In the genomic region with DNA sequence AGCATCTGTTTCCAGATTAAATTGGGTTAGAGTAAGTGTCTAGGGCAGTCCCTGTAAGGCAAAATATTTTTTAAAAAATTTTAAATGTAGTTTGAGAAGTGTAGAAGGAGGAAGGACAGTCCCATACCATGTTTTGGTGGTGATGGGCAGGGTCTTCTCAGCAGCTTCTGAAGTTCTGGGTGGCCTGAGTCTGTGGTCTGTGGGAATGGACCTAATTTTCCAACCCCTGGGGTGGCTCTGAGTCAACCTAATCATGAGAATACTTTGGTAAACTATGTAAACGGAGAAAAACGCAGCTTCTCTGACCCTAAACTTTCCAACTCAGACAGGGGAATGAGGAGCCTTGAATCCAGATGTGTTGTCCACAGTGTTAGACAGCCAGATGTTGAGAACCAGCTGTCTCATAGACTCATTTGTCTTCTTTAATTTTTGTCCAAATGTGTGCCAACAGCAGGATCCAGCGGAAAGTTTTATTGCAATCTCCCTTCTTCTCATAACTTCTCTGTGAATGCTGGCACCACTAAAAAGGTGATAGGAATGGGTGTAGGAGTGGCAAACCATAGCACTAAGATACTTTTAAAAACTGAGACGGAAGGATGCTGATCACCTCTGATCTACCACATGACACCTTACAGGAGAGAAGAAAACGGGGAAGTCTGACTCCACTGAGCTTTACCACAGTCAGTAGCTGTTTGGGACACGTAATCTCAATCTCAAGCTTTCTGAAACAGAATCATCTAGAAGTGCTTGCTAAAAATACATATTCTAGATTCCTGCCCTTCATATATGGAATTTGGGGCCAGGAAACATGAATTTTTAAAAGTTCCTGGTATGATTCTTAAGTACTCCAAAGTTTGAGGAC, we compare ENCODE assay signal across 15 cellular contexts.
DNase-seq lines count a peak whose midpoint lies in the region; ATAC-seq, FAIRE-seq and TF ChIP-seq lines count a peak whose summit lies in the region.
"Had no signal": no experiment of that assay in that cellular context is flagged by ENCODE, and none has a peak within 500 bp of the region (broad histone marks: within the 10 kb centered on the region; RNA-seq: fewer than 3 reads in every experiment).

No MANE protein-coding gene starts in this region.

- DNase-seq in SJSA1 (ENCODE audit: low read depth in 1 of 2, low spot score in 2 of 2) (peak; percentile 62 to 63), GM12878 (ENCODE audit: low read depth, low spot score) (no peak), fibroblast of gingiva (ENCODE audit: low read depth) (peak; percentile 30), smooth muscle cell (lab: John Stamatoyannopoulos, UW; ENCODE audit: unreplicated experiment) (no peak), ascending aorta (ENCODE audit: low spot score in 2 of 2) (no peak), osteoblast (ENCODE audit: insufficient read length, low spot score, missing footprints) (no peak)
- DNase-seq in stimulated activated CD4-positive, alpha-beta T cell treated with anti-CD3 and anti-CD28 coated beads, Interleukin-12 subunit alpha, Interleukin-12 subunit beta, amount 100 ng/mL, for 4 hours, result no peak
- DNase-seq: BE2C; CD4-positive, alpha-beta memory T cell; GOT3; H9 had no signal

- H3K27ac ChIP-seq in SJSA1 (peak overlapping the region; percentile 0; the same call in 1 of the 2 replicates), GM12878 (ENCODE audit: control insufficient read depth, insufficient read depth) (no peak overlapping the region), smooth muscle cell (ENCODE audit: low read depth) (no peak overlapping the region), ascending aorta (peak overlapping the region in 1 of 2 donors; percentile 47), osteoblast (ENCODE audit: low read depth, low read length) (no peak overlapping the region)
- H3K27ac ChIP-seq: A549, C4-2B had no signal

- H3K4me2 ChIP-seq in GM12878 (ENCODE audit: control insufficient read depth, insufficient read depth) (no peak overlapping the region), smooth muscle cell (peak overlapping the region; percentile 49), osteoblast (ENCODE audit: insufficient read depth, low read length) (no peak overlapping the region)
- H3K4me2 ChIP-seq: A549 had no signal

- 24% methylated on average over 6 of the region's 6 CpGs for WGBS in GM12878 (ENCODE audit: insufficient coverage, insufficient replicate concordance, low lambda C conversion rate, missing lambda C conversion rate)
- WGBS in smooth muscle cell (ENCODE audit: low lambda C conversion rate), result 63% methylated on average over 6 of the region's 6 CpGs

- CTCF ChIA-PET in GM12878 (lab: Yijun Ruan, JAX), result interaction anchor here (0.6 to 1.5 kb wide), 6 partner anchors 12 to 134 kb away, joined by 3 to 4 read pairs (median 4); no protein-coding TSS in a partner anchor

- H3K79me2 ChIP-seq in GM12878 (ENCODE audit: control insufficient read depth, insufficient read depth, low read length) (no peaks in the 10 kb centered on the region), smooth muscle cell (ENCODE audit: low read depth) (no peaks in the 10 kb centered on the region), osteoblast (ENCODE audit: insufficient read depth, low read length) (no peaks in the 10 kb centered on the region)

- TF ChIP-seq RAD21 in GM12878 (IDR thresholded peaks at IDR 0.05; ENCODE audit: insufficient read depth, low read depth, low read length), result no peak

- ATAC-seq in GM12878, result no peak
- ATAC-seq: A549 had no signal

- H3K27me3 ChIP-seq in SJSA1 (replicated peaks) (no peaks in the 10 kb centered on the region), GM12878 (replicated peaks in 1 of 2; ENCODE audit: control insufficient read depth in 2 of 2, insufficient read depth in 2 of 2, low read length in 1 of 2) (no peaks in the 10 kb centered on the region), smooth muscle cell (ENCODE audit: low read depth) (no peaks in the 10 kb centered on the region), ascending aorta (no peaks in the 10 kb centered on the region), osteoblast (ENCODE audit: insufficient read depth, low read length) (peaks cover 21% of the 10 kb centered on the region)
- H3K27me3 ChIP-seq: BE2C had no signal

- H3K4me3 ChIP-seq in SJSA1, result no peak overlapping the region
- H3K4me3 ChIP-seq in GM12878, result no peak overlapping the region
- H3K4me3 ChIP-seq in smooth muscle cell, result no peak overlapping the region
- no peak overlapping the region for H3K4me3 ChIP-seq in ascending aorta
- H3K4me3 ChIP-seq in osteoblast (ENCODE audit: insufficient read depth, low read length), result no peak overlapping the region
- H3K4me3 ChIP-seq: A549 had no signal

- no peak for FAIRE-seq in GM12878 (lab: Jason Lieb, UNC)
- FAIRE-seq: A549, GM12892, GM19239 had no signal

- peaks cover 5% of the 10 kb centered on the region for H3F3A ChIP-seq in smooth muscle cell (ENCODE audit: low read depth)

- H2AFZ ChIP-seq in GM12878 (ENCODE audit: control insufficient read depth, low read depth, low read length) (no peak overlapping the region), smooth muscle cell (ENCODE audit: low read depth) (no peak overlapping the region), osteoblast (ENCODE audit: low read length) (no peak overlapping the region)

- SMC1A ChIA-PET in GM12878 (lab: Charles Lee; ENCODE audit: uncharacterized antibody, unreplicated experiment), result interaction anchor here (0.6 to 22.8 kb wide), 17 partner anchors 7 to 94 kb away, joined by 3 to 328 read pairs (median 6); no protein-coding TSS in a partner anchor

- intact Hi-C loops in GM12878 (cut with micrococcal nuclease; ENCODE audit: unreplicated experiment), result no loop called here
- intact Hi-C loops in ascending aorta (cut with DNase I), result loop anchor here (10.0 kb wide), 2 partner anchors 249 to 821 kb away; partner anchors contain the start of genes CISD1 and IPMK

- H3K36me3 ChIP-seq in SJSA1, result no peaks in the 10 kb centered on the region
- H3K36me3 ChIP-seq in GM12878 (ENCODE audit: control insufficient read depth in 2 of 2, insufficient read depth in 2 of 2, low read length in 1 of 2), result no peaks in the 10 kb centered on the region
- H3K36me3 ChIP-seq in smooth muscle cell (ENCODE audit: low read depth), result no peaks in the 10 kb centered on the region
- no peaks in the 10 kb centered on the region for H3K36me3 ChIP-seq in ascending aorta
- H3K36me3 ChIP-seq in osteoblast (ENCODE audit: insufficient read depth, low read length), result no peaks in the 10 kb centered on the region
- H3K36me3 ChIP-seq: BE2C had no signal

- no peak for TF ChIP-seq EP300 in GM12878 (IDR thresholded peaks at IDR 0.05; ENCODE audit: borderline replicate concordance in 1 of 2, control insufficient read depth in 1 of 2, low read depth in 2 of 2, low read length in 2 of 2)

- POLR2A ChIA-PET in GM12878 (lab: Charles Lee), result interaction anchor here (0.5 to 1.6 kb wide), 7 partner anchors 13 to 343 kb away, joined by 3 to 6 read pairs (median 4); no protein-coding TSS in a partner anchor

- no peaks in the 10 kb centered on the region for H4K20me1 ChIP-seq in GM12878 (ENCODE audit: control insufficient read depth, insufficient read depth)
- H4K20me1 ChIP-seq in smooth muscle cell (ENCODE audit: low read depth), result no peaks in the 10 kb centered on the region
- no peaks in the 10 kb centered on the region for H4K20me1 ChIP-seq in osteoblast (ENCODE audit: insufficient read depth, low read length)

- H3K4me1 ChIP-seq in SJSA1 (replicated peaks), result peaks cover 53% of the 10 kb centered on the region
- H3K4me1 ChIP-seq in GM12878 (ENCODE audit: control insufficient read depth, insufficient read depth, low read length), result 0 out of 2 replicates have a peak, but pooled peaks cover 3% of the 10 kb centered on the region
- peaks cover 5% of the 10 kb centered on the region for H3K4me1 ChIP-seq in smooth muscle cell (ENCODE audit: low read depth)
- peaks cover 6 to 21% of the 10 kb centered on the region in 2 donors for H3K4me1 ChIP-seq in ascending aorta
- no peaks in the 10 kb centered on the region for H3K4me1 ChIP-seq in osteoblast (ENCODE audit: insufficient read depth, low read length)
- H3K4me1 ChIP-seq: A549 had no signal

- no TSS peak for BruUV-seq in GM12878 (replicated peaks; lab: Mats Ljungman, UMichigan)

- in situ Hi-C loops in GM12878 (cut with MboI), result no loop called here

- TF ChIP-seq CTCF in GM12878 (IDR thresholded peaks at IDR 0.05 in 2 of 3, conservative IDR thresholded peaks at IDR 0.05 in 1 of 3; ENCODE audit: control insufficient read depth in 2 of 3, extremely low read depth in 1 of 3, insufficient read depth in 1 of 3, low read depth in 3 of 3, low read length in 3 of 3), result no peak
- no peak for TF ChIP-seq CTCF in smooth muscle cell (IDR thresholded peaks at IDR 0.05; ENCODE audit: borderline replicate concordance, insufficient read depth, poor library complexity, severe bottlenecking)
- no peak for TF ChIP-seq CTCF in ascending aorta (IDR thresholded peaks at IDR 0.05)
- no peak for TF ChIP-seq CTCF in osteoblast (IDR thresholded peaks at IDR 0.05; ENCODE audit: extremely low read depth, low read depth, low read length)

- no peak for TF ChIP-seq POLR2A in GM12878 (IDR thresholded peaks at IDR 0.05; ENCODE audit: low read depth, low read length)

- no peaks in the 10 kb centered on the region for H3K9me3 ChIP-seq in SJSA1 (replicated peaks)
- H3K9me3 ChIP-seq in GM12878 (replicated peaks; ENCODE audit: control insufficient read depth, insufficient read depth, low read length), result no peaks in the 10 kb centered on the region
- H3K9me3 ChIP-seq in smooth muscle cell (replicated peaks; ENCODE audit: low read depth), result no peaks in the 10 kb centered on the region
- no peaks in the 10 kb centered on the region for H3K9me3 ChIP-seq in ascending aorta
- H3K9me3 ChIP-seq in osteoblast (ENCODE audit: low read depth, low read length), result no peaks in the 10 kb centered on the region
- H3K9me3 ChIP-seq: A549, BE2C had no signal

- no peak overlapping the region for H3K9ac ChIP-seq in GM12878 (ENCODE audit: control insufficient read depth, insufficient read depth, low read length)
- H3K9ac ChIP-seq in smooth muscle cell (ENCODE audit: low read depth), result no peak overlapping the region

- RAD21 ChIA-PET in GM12878 (lab: Charles Lee; ENCODE audit: unreplicated experiment), result interaction anchor here (0.9 to 2.7 kb wide), 13 partner anchors 12 to 134 kb away, joined by 3 to 12 read pairs (median 4); no protein-coding TSS in a partner anchor

TF ChIP-seq in GM12878, 131 proteins besides CTCF, POLR2A, EP300 and RAD21 (continues in another document):
- TF ChIP-seq TCF12 (IDR thresholded peaks at IDR 0.05; ENCODE audit: low read depth, low read length), result no peak
- no peak for TF ChIP-seq POLR2AphosphoS2 (IDR thresholded peaks at IDR 0.05; ENCODE audit: low read depth, low read length)
- no peak for TF ChIP-seq ZZZ3 (IDR thresholded peaks at IDR 0.05; ENCODE audit: control insufficient read depth, insufficient read length, low read depth)
- TF ChIP-seq NFIC (IDR thresholded peaks at IDR 0.05; ENCODE audit: low read depth, low read length), result peak; percentile 34; the same call in 1 of the 2 replicates

Comparison
In these comparisons a context has a peak if more than half of its experiments do, and no peak if none do; other contexts are left out.
1. DNase-seq: peak in SJSA1 (2 of 2) and fibroblast of gingiva (single experiment); none in GM12878 (single experiment), smooth muscle cell (single experiment), ascending aorta (0 of 2), stimulated activated CD4-positive, alpha-beta T cell treated with anti-CD3 and anti-CD28 coated beads, Interleukin-12 subunit alpha, Interleukin-12 subunit beta, amount 100 ng/mL, for 4 hours (single experiment) and osteoblast (single experiment).